In genomic region chr20:22584630-22584921, GRCh38 we compare ENCODE assay signal across 13 cellular contexts. TPM values are rescaled to one million over a fixed set of nuclear protein-coding genes. Genes with fewer than 3 reads are reported as not detected.
DNase-seq lines count a peak whose midpoint lies in the region; TF ChIP-seq lines count a peak whose summit lies in the region.
"Had no signal": no experiment of that assay in that cellular context is flagged by ENCODE, and none has a peak within 500 bp of the region (broad histone marks: within the 10 kb centered on the region; RNA-seq: fewer than 3 reads in every experiment).

No MANE protein-coding gene starts in this region.

- intact Hi-C loops in esophagus squamous epithelium (cut with DNase I), result no loop called here
- intact Hi-C loops in CD4-positive, alpha-beta memory T cell (cut with micrococcal nuclease), result no loop called here

- 0% methylated on average over 12 of the region's 25 CpGs; no CpG with 5 or more reads in 1 of the 2 donors for WGBS in esophagus squamous epithelium, 2 donors
- WGBS in GM23248 (ENCODE audit: low coverage in 1 of 2, low lambda C conversion rate in 2 of 2, missing lambda C conversion rate in 2 of 2), 2 experiments, result 9% methylated on average over 17 of the region's 25 CpGs; no CpG with 5 or more reads in 1 of the 2 experiments

- no peak for TF ChIP-seq CTCF in esophagus squamous epithelium (IDR thresholded peaks at IDR 0.05)
- no peak for TF ChIP-seq CTCF in progenitor cell of endocrine pancreas (IDR thresholded peaks at IDR 0.05; ENCODE audit: unreplicated experiment)

- no peaks in the 10 kb centered on the region for H3K9me3 ChIP-seq in HUES48 (ENCODE audit: control insufficient read depth, insufficient read depth, low read length)
- H3K9me3 ChIP-seq in esophagus squamous epithelium, result no peaks in the 10 kb centered on the region
- no peaks in the 10 kb centered on the region for H3K9me3 ChIP-seq in CD4-positive, alpha-beta memory T cell (ENCODE audit: control insufficient read depth in 1 of 2, low read length in 2 of 2)
- H3K9me3 ChIP-seq in GM23248 (ENCODE audit: low read depth), result no peaks in the 10 kb centered on the region
- H3K9me3 ChIP-seq: neutrophil had no signal

- POLR2A ChIA-PET in CD4-positive, alpha-beta memory T cell (lab: Charles Lee; ENCODE audit: partially characterized antibody), result no interaction called here

- DNase-seq in NCI-H526 treated with DMSO at 0.1 percent for 48 hours (lab: John Stamatoyannopoulos, UW) (peak; percentile 70), esophagus squamous epithelium (lab: John Stamatoyannopoulos, UW) (no peak), progenitor cell of endocrine pancreas (ENCODE audit: low spot score, unreplicated experiment) (peak; percentile 76), GM23248 (no peak), NAMALWA (ENCODE audit: low spot score) (no peak)
- no peak for DNase-seq in CD4-positive, alpha-beta memory T cell
- no peak for DNase-seq in activated CD4-positive, alpha-beta T cell treated with anti-CD3 and anti-CD28 coated beads, Interleukin-2, amount 50 U/mL, for 4 hours
- DNase-seq: activated CD4-positive, alpha-beta T cell treated with anti-CD3 and anti-CD28 coated beads, Interleukin-2, amount 10 ng/mL, durations not matched to agents 24 days and 14 days; stimulated activated CD4-positive, alpha-beta T cell treated with anti-CD3 and anti-CD28 coated beads, Interleukin-1b, Interleukin-23, amount 100 ng/mL, for 48 hours had no signal

- no peak overlapping the region for H3K4me2 ChIP-seq in GM23248 (ENCODE audit: unreplicated experiment)

- no peak overlapping the region for H3K9ac ChIP-seq in HUES48 (ENCODE audit: low read depth, low read length)
- no peak overlapping the region for H3K9ac ChIP-seq in GM23248

- H3K4me1 ChIP-seq in HUES48 (ENCODE audit: control insufficient read depth, insufficient read depth, low read length) (peaks cover 12% of the 10 kb centered on the region), esophagus squamous epithelium (peaks cover 19 to 49% (median 27%) of the 10 kb centered on the region in 3 donors), GM23248 (ENCODE audit: insufficient read depth) (peaks cover 6% of the 10 kb centered on the region; the same call in 1 of the 2 replicates)
- H3K4me1 ChIP-seq in CD4-positive, alpha-beta memory T cell (ENCODE audit: insufficient read depth, low read length), result no peaks in the 10 kb centered on the region

- H3K4me3 Mint-ChIP-seq in progenitor cell of endocrine pancreas (ENCODE audit: low read depth), result peak overlapping the region; percentile 61
- H3K4me3 Mint-ChIP-seq in CD4-positive, alpha-beta memory T cell, result no peak overlapping the region
- H3K4me3 Mint-ChIP-seq: activated CD4-positive, alpha-beta T cell treated with anti-CD3 and anti-CD28 coated beads, Interleukin-2, amount 10 ng/mL, durations not matched to agents 24 days and 14 days had no signal

- in situ Hi-C loops in GM23248 (cut with MboI), result no loop called here

- no peaks in the 10 kb centered on the region for H3K9me3 Mint-ChIP-seq in progenitor cell of endocrine pancreas (ENCODE audit: low read depth)
- H3K9me3 Mint-ChIP-seq in CD4-positive, alpha-beta memory T cell, result peaks cover 0 to 27% (median 17%) of the 10 kb centered on the region in 8 donors
- H3K9me3 Mint-ChIP-seq: activated CD4-positive, alpha-beta T cell treated with anti-CD3 and anti-CD28 coated beads, Interleukin-2, amount 10 ng/mL, durations not matched to agents 24 days and 14 days had no signal

- H3K36me3 ChIP-seq in HUES48 (ENCODE audit: control insufficient read depth, insufficient read depth, low read length), result no peaks in the 10 kb centered on the region
- no peaks in the 10 kb centered on the region for H3K36me3 ChIP-seq in esophagus squamous epithelium
- no peaks in the 10 kb centered on the region for H3K36me3 ChIP-seq in CD4-positive, alpha-beta memory T cell (ENCODE audit: insufficient read depth, low read length)
- no peaks in the 10 kb centered on the region for H3K36me3 ChIP-seq in GM23248 (ENCODE audit: low read depth)
- H3K36me3 ChIP-seq: neutrophil had no signal

- H3K27ac ChIP-seq in HUES48 (ENCODE audit: low read depth, low read length), result no peak overlapping the region
- no peak overlapping the region for H3K27ac ChIP-seq in esophagus squamous epithelium
- no peak overlapping the region for H3K27ac ChIP-seq in CD4-positive, alpha-beta memory T cell (ENCODE audit: low read depth, low read length)
- H3K27ac ChIP-seq in GM23248, result no peak overlapping the region
- H3K27ac ChIP-seq: C4-2B, neutrophil had no signal

- H3F3A ChIP-seq in GM23248 (ENCODE audit: insufficient read depth), result no peaks in the 10 kb centered on the region

- H3K79me2 ChIP-seq in GM23248 (ENCODE audit: insufficient read depth), result no peaks in the 10 kb centered on the region

- TF ChIP-seq POLR2A in esophagus squamous epithelium (IDR thresholded peaks at IDR 0.05), result no peak

- H3K4me3 ChIP-seq in HUES48 (ENCODE audit: low read depth, low read length) (peak overlapping the region; percentile 37; the same call in 1 of the 2 replicates), esophagus squamous epithelium (peak overlapping the region; percentile 1 to 58 (median 16)), GM23248 (no peak overlapping the region)
- H3K4me3 ChIP-seq in CD4-positive, alpha-beta memory T cell (ENCODE audit: low read length in 2 of 2), result no peak overlapping the region

- peaks cover 27% of the 10 kb centered on the region for H3K36me3 Mint-ChIP-seq in progenitor cell of endocrine pancreas (ENCODE audit: insufficient read depth)
- peaks cover 0 to 6% of the 10 kb centered on the region in 2 donors for H3K36me3 Mint-ChIP-seq in CD4-positive, alpha-beta memory T cell

- no peak overlapping the region for H3K27ac Mint-ChIP-seq in progenitor cell of endocrine pancreas
- H3K27ac Mint-ChIP-seq in CD4-positive, alpha-beta memory T cell, result no peak overlapping the region
- H3K27ac Mint-ChIP-seq: activated CD4-positive, alpha-beta T cell treated with anti-CD3 and anti-CD28 coated beads, Interleukin-2, amount 10 ng/mL, durations not matched to agents 24 days and 14 days; activated naive CD4-positive, alpha-beta T cell treated with anti-CD3 and anti-CD28 coated beads, Interleukin-2, amount 50 U/mL, for 72 hours had no signal

- H3K27me3 Mint-ChIP-seq in progenitor cell of endocrine pancreas, result peaks cover 10% of the 10 kb centered on the region
- peaks cover 38 to 45% of the 10 kb centered on the region in 2 donors for H3K27me3 Mint-ChIP-seq in CD4-positive, alpha-beta memory T cell

- H2AFZ ChIP-seq in GM23248, result no peak overlapping the region

- H3K9me2 ChIP-seq in GM23248 (ENCODE audit: insufficient read depth), result no peaks in the 10 kb centered on the region

- H4K20me1 ChIP-seq in GM23248 (ENCODE audit: insufficient read depth), result no peaks in the 10 kb centered on the region

- peaks cover 38% of the 10 kb centered on the region for H3K4me1 Mint-ChIP-seq in progenitor cell of endocrine pancreas (ENCODE audit: low read depth)
- H3K4me1 Mint-ChIP-seq in CD4-positive, alpha-beta memory T cell, result peaks cover 0 to 4% (median 0%) of the 10 kb centered on the region in 4 donors
- H3K4me1 Mint-ChIP-seq: activated CD4-positive, alpha-beta T cell treated with anti-CD3 and anti-CD28 coated beads, Interleukin-2, amount 10 ng/mL, durations not matched to agents 24 days and 14 days had no signal

- H3K27me3 ChIP-seq in HUES48 (ENCODE audit: control insufficient read depth, insufficient read depth, low read length) (peaks cover 98% of the 10 kb centered on the region), esophagus squamous epithelium (peaks cover 15 to 100% (median 31%) of the 10 kb centered on the region in 4 donors), GM23248 (replicated peaks; ENCODE audit: insufficient read depth) (peaks cover 86% of the 10 kb centered on the region)
- H3K27me3 ChIP-seq in CD4-positive, alpha-beta memory T cell (ENCODE audit: insufficient read depth, low read length), result peaks cover 6% of the 10 kb centered on the region

- CTCF ChIA-PET in CD4-positive, alpha-beta memory T cell (lab: Charles Lee; ENCODE audit: partially characterized antibody), result no interaction called here

RNA-seq across cellular contexts. Expression of gene FOXA2, which starts 0.2 kb away (rescaled TPM):
- under 1 TPM in 1 of 4 donors, not detected in 3; 0.13 TPM for total RNA-seq in esophagus squamous epithelium
- 124 and 141 TPM in 2 replicates for total RNA-seq in progenitor cell of endocrine pancreas
- not detected for total RNA-seq in CD4-positive, alpha-beta memory T cell
- not detected for polyA plus RNA-seq in CD4-positive, alpha-beta memory T cell
- total RNA-seq in GM23248 (2014; rRNA removed; shearing (Covaris generic)), result not detected in 2 replicates
- polyA plus RNA-seq in GM23248 (2016; fragmentation: Nextera tagmentation; extraction: Ambion mirVana), result not detected in 2 replicates
- total RNA-seq: activated CD4-positive, alpha-beta T cell treated with anti-CD3 and anti-CD28 coated beads, Interleukin-2, amount 10 ng/mL, durations not matched to agents 24 days and 14 days; activated naive CD4-positive, alpha-beta T cell treated with anti-CD3 and anti-CD28 coated beads, Interleukin-2, amount 50 U/mL, for 72 hours had no signal

Comparison
In these comparisons a context has a peak if more than half of its experiments do, and no peak if none do; other contexts are left out.
1. H3K4me3 ChIP-seq: peak in HUES48 (single experiment) and esophagus squamous epithelium (4 of 4); none in CD4-positive, alpha-beta memory T cell (0 of 2) and GM23248 (single experiment).
2. DNase-seq: peak in NCI-H526 treated with DMSO at 0.1 percent for 48 hours (single experiment) and progenitor cell of endocrine pancreas (single experiment); none in esophagus squamous epithelium (single experiment), CD4-positive, alpha-beta memory T cell (0 of 5), activated CD4-positive, alpha-beta T cell treated with anti-CD3 and anti-CD28 coated beads, Interleukin-2, amount 50 U/mL, for 4 hours (0 of 2), GM23248 (single experiment) and NAMALWA (single experiment).
3. RNA of gene FOXA2, which starts 0.2 kb away (total RNA-seq): 124 to 141 TPM in progenitor cell of endocrine pancreas; 0.13 TPM in esophagus squamous epithelium, not detected in CD4-positive, alpha-beta memory T cell and not detected in GM23248; every median in the first group is over 100 times any median in the second.